10 cellular contexts compared by ENCODE assay signal in the genomic region with DNA sequence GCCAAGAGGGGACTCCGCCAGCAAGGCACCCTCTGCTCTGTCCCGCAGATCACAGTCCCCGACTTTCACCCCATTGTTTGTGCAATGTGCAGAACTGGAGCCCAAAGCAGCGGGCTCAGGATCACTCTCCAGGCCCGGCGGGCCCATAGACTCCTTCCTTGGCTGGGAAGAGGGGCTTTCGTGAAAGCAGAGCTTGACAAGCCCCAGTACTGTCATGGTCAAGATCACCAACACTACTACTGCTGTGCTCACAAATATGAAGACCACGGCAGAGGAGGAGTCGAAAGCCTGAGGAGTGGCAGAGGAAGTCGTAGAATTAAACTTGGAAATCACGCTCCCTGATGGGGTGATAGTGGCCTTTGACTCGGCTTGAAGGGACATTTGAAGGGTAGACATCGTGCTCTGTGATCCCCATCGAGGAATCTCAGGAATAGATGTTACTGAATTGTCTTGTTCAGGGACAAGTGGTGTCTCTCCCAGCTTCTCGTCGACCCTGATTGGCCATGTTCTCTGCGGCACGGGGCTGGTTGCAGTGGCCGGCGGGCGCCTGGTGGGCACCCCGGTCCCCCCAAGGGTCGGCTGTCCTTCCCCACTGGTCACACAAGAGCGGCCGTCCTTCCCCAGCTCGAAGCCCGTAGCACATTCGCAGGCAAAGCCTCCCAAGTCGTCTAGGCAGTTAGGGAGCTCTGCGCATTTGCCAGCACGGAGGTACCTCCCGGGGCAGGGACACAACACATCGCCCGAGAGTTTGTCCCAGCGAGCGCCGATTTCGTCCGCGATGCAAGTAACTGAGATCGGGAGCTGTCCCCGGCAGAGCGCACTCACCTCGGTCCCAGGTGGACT. TPM values are rescaled to one million over a fixed set of nuclear protein-coding genes. Genes with fewer than 3 reads are reported as not detected.
DNase-seq lines count a peak whose midpoint lies in the region; ATAC-seq and TF ChIP-seq lines count a peak whose summit lies in the region.
"Had no signal": no experiment of that assay in that cellular context is flagged by ENCODE, and none has a peak within 500 bp of the region (broad histone marks: within the 10 kb centered on the region; RNA-seq: fewer than 3 reads in every experiment).

No MANE protein-coding gene starts in this region.

- no peak for TF ChIP-seq RAD21 in liver (IDR thresholded peaks at IDR 0.05)

- H3K36me3 ChIP-seq in RWPE2 (ENCODE audit: low read depth) (no peaks in the 10 kb centered on the region), liver (ENCODE audit: control insufficient read depth in 4 of 4, insufficient read depth in 3 of 4, low read depth in 1 of 4, low read length in 3 of 4) (no peaks in the 10 kb centered on the region), stomach smooth muscle (ENCODE audit: control insufficient read depth in 2 of 2, insufficient read depth in 2 of 2, low read length in 2 of 2) (no peaks in the 10 kb centered on the region)

- H3K4me1 ChIP-seq in RWPE2 (ENCODE audit: insufficient read depth, poor library complexity, severe bottlenecking) (peaks cover 4% of the 10 kb centered on the region), liver (ENCODE audit: control insufficient read depth in 4 of 4, insufficient read depth in 4 of 4, low read length in 3 of 4) (peaks cover 4 to 10% (median 9%) of the 10 kb centered on the region in 4 donors), stomach smooth muscle (ENCODE audit: control insufficient read depth, insufficient read depth, low read length) (no peaks in the 10 kb centered on the region)

- H3K9me3 ChIP-seq in RWPE2 (ENCODE audit: severe bottlenecking) (no peaks in the 10 kb centered on the region), liver (ENCODE audit: control insufficient read depth in 4 of 4, low read length in 3 of 4) (no peaks in the 10 kb centered on the region), stomach smooth muscle (ENCODE audit: control insufficient read depth in 2 of 2, low read length in 2 of 2) (no peaks in the 10 kb centered on the region)

- TF ChIP-seq CTCF in RWPE2 (IDR thresholded peaks at IDR 0.05; ENCODE audit: poor library complexity, severe bottlenecking) (no peak), liver (IDR thresholded peaks at IDR 0.05; ENCODE audit: low read depth, low read length, missing input control) (no peak)

- H3K4me3 ChIP-seq in RWPE2 (ENCODE audit: severe bottlenecking) (peak overlapping the region; percentile 5), liver (ENCODE audit: low read depth in 1 of 3, low read length in 3 of 3) (peak overlapping the region in 2 of 3 donors; percentile 46 to 52), stomach smooth muscle (ENCODE audit: low read length in 2 of 2) (peak overlapping the region; percentile 40 to 64)
- H3K4me3 ChIP-seq: GM12878 had no signal

- ATAC-seq in RWPE2 (ENCODE audit: low read depth), result no peak; the same call in 2 of the 3 replicates
- ATAC-seq: GM12878 had no signal

- DNase-seq in RWPE2 (ENCODE audit: low spot score) (no peak), dermis blood vessel endothelial cell (peak; percentile 55), GM19238 (ENCODE audit: insufficient read length, low spot score) (no peak)
- DNase-seq in stimulated activated CD4-positive, alpha-beta T cell treated with anti-CD3 and anti-CD28 coated beads, Interleukin-1b, Interleukin-23, amount 100 ng/mL, for 48 hours, result no peak
- DNase-seq in stimulated activated CD4-positive, alpha-beta T cell treated with anti-CD3 and anti-CD28 coated beads, Interleukin-12 subunit alpha, Interleukin-12 subunit beta, amount 100 ng/mL, for 4 hours, result no peak
- DNase-seq: NCI-H1105 had no signal

- H3K27me3 ChIP-seq in RWPE2 (ENCODE audit: insufficient read depth, poor library complexity, severe bottlenecking), result peaks cover 18% of the 10 kb centered on the region
- H3K27me3 ChIP-seq in liver (ENCODE audit: control insufficient read depth in 4 of 4, insufficient read depth in 4 of 4, low read length in 3 of 4), result peaks cover 0 to 10% (median 3%) of the 10 kb centered on the region in 4 donors
- peaks cover 3 to 8% of the 10 kb centered on the region in 2 donors for H3K27me3 ChIP-seq in stomach smooth muscle (ENCODE audit: control insufficient read depth in 1 of 2, insufficient read depth in 2 of 2, low read length in 2 of 2)

- H3K9ac ChIP-seq in liver (ENCODE audit: low read depth in 1 of 2, low read length in 2 of 2) (no peak overlapping the region), stomach smooth muscle (ENCODE audit: low read length in 2 of 2) (peak overlapping the region; percentile 3 to 42)

- 13% methylated on average over 44 of the region's 44 CpGs for WGBS in liver

- H3K27ac ChIP-seq in RWPE2 (ENCODE audit: poor library complexity, severe bottlenecking), result no peak overlapping the region
- peak overlapping the region in 1 of 2 donors; percentile 72 for H3K27ac ChIP-seq in liver (ENCODE audit: low read depth in 1 of 2, low read length in 2 of 2)
- no peak overlapping the region for H3K27ac ChIP-seq in stomach smooth muscle (ENCODE audit: low read length)

TF ChIP-seq in liver, 16 proteins besides CTCF, POLR2A, EP300 and RAD21:
- TF ChIP-seq, protein P1, sequence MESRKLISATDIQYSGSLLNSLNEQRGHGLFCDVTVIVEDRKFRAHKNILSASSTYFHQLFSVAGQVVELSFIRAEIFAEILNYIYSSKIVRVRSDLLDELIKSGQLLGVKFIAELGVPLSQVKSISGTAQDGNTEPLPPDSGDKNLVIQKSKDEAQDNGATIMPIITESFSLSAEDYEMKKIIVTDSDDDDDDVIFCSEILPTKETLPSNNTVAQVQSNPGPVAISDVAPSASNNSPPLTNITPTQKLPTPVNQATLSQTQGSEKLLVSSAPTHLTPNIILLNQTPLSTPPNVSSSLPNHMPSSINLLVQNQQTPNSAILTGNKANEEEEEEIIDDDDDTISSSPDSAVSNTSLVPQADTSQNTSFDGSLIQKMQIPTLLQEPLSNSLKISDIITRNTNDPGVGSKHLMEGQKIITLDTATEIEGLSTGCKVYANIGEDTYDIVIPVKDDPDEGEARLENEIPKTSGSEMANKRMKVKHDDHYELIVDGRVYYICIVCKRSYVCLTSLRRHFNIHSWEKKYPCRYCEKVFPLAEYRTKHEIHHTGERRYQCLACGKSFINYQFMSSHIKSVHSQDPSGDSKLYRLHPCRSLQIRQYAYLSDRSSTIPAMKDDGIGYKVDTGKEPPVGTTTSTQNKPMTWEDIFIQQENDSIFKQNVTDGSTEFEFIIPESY (IDR thresholded peaks at IDR 0.05), result no peak
- TF ChIP-seq SP1 (IDR thresholded peaks at IDR 0.05) (no peak), TAF1 (conservative IDR thresholded peaks at IDR 0.05) (no peak), RXRA (IDR thresholded peaks at IDR 0.05) (no peak), EGR1 (IDR thresholded peaks at IDR 0.05; ENCODE audit: low read depth in 2 of 2) (no peak), FOXA1 (IDR thresholded peaks at IDR 0.05) (no peak), FOXA2 (IDR thresholded peaks at IDR 0.05) (no peak), HNF4G (IDR thresholded peaks at IDR 0.05) (no peak), HNF4A (conservative IDR thresholded peaks at IDR 0.05) (no peak), JUND (IDR thresholded peaks at IDR 0.05) (no peak), NR2F2 (IDR thresholded peaks at IDR 0.05) (no peak), GABPA (IDR thresholded peaks at IDR 0.05 in 1 of 2, conservative IDR thresholded peaks at IDR 0.05 in 1 of 2) (no peak), YY1 (IDR thresholded peaks at IDR 0.05) (no peak)
- TF ChIP-seq, protein P2, sequence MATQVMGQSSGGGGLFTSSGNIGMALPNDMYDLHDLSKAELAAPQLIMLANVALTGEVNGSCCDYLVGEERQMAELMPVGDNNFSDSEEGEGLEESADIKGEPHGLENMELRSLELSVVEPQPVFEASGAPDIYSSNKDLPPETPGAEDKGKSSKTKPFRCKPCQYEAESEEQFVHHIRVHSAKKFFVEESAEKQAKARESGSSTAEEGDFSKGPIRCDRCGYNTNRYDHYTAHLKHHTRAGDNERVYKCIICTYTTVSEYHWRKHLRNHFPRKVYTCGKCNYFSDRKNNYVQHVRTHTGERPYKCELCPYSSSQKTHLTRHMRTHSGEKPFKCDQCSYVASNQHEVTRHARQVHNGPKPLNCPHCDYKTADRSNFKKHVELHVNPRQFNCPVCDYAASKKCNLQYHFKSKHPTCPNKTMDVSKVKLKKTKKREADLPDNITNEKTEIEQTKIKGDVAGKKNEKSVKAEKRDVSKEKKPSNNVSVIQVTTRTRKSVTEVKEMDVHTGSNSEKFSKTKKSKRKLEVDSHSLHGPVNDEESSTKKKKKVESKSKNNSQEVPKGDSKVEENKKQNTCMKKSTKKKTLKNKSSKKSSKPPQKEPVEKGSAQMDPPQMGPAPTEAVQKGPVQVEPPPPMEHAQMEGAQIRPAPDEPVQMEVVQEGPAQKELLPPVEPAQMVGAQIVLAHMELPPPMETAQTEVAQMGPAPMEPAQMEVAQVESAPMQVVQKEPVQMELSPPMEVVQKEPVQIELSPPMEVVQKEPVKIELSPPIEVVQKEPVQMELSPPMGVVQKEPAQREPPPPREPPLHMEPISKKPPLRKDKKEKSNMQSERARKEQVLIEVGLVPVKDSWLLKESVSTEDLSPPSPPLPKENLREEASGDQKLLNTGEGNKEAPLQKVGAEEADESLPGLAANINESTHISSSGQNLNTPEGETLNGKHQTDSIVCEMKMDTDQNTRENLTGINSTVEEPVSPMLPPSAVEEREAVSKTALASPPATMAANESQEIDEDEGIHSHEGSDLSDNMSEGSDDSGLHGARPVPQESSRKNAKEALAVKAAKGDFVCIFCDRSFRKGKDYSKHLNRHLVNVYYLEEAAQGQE (IDR thresholded peaks at IDR 0.05), result no peak
- TF ChIP-seq, protein P3, sequence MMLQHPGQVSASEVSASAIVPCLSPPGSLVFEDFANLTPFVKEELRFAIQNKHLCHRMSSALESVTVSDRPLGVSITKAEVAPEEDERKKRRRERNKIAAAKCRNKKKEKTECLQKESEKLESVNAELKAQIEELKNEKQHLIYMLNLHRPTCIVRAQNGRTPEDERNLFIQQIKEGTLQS (IDR thresholded peaks at IDR 0.05), result no peak
- TF ChIP-seq, protein P4, sequence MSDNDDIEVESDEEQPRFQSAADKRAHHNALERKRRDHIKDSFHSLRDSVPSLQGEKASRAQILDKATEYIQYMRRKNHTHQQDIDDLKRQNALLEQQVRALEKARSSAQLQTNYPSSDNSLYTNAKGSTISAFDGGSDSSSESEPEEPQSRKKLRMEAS (IDR thresholded peaks at IDR 0.05), result no peak

RNA-seq across cellular contexts. Expression of a gene that starts 1.1 kb away (rescaled TPM):
- total RNA-seq in dermis blood vessel endothelial cell (303 and 344 TPM in 2 replicates), liver (1 to 10 TPM; 6.4 to 7.3 TPM)
- polyA plus RNA-seq in liver, result 1 to 10 TPM; 7.0 to 7.2 TPM
- total RNA-seq: GM12878; T-helper 2 cell treated with Interferon-gamma antibody and Interleukin-4, amounts not matched to agents 100 ng/mL and 5 ng/mL, for 36 hours had no signal
- polyA plus RNA-seq: GM12878 had no signal

RNA-seq across cellular contexts. Expression of a gene that starts 47.1 kb away (rescaled TPM):
- total RNA-seq in dermis blood vessel endothelial cell (0.17 and 0.33 TPM in 2 replicates), liver (1 to 10 TPM in 1 of 2 donors, under 1 TPM in 1; 0.23 to 3.2 TPM)
- polyA plus RNA-seq in liver, result 1 to 10 TPM; 2.1 to 3.6 TPM
- total RNA-seq: GM12878; T-helper 2 cell treated with Interferon-gamma antibody and Interleukin-4, amounts not matched to agents 100 ng/mL and 5 ng/mL, for 36 hours had no signal

Comparison
In these comparisons a context has a peak if more than half of its experiments do, and no peak if none do; other contexts are left out.
1. H3K9ac ChIP-seq: peak in stomach smooth muscle (2 of 2); none in liver (0 of 2).
2. RNA of a gene that starts 1.1 kb away (total RNA-seq): 303 to 344 TPM in dermis blood vessel endothelial cell; 6.4 to 7.3 TPM in liver; every median in the first group is over 10 times any median in the second.
3. Peak in every context shown above with its lines, with median percentiles within 50 percentile points of each other: H3K4me3 ChIP-seq.